In the genomic region with DNA sequence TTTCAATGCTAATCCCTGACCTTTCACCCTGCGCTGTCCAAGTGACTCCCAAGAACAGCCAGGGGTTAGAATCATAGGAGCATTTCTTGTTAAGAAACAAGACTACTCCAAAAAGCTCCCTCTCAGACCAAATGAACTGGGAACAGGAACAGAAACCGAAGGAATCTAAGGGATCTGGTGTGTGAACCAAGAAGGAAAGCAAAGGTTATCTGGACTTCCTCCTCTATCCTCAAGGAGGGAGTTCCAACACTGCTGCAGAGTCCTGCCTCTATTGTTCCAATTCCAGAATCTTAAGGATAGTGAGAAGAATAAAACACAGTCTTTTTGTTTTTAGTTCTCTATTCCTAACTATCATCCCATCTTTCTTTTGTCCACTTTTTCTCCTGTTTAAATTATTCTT, we compare ENCODE assay signal across 25 cellular contexts.
"Had no signal": no experiment of that assay in that cellular context is flagged by ENCODE, and none has a peak within 500 bp of the region (broad histone marks: within the 10 kb centered on the region; RNA-seq: fewer than 3 reads in every experiment).

No MANE protein-coding gene starts in this region.

- H3K4me3 Mint-ChIP-seq: activated B cell treated with CpG ODN at 0.5 μM for 24 hours; activated CD4-positive, alpha-beta T cell treated with anti-CD3 and anti-CD28 coated beads, Interleukin-2, amount 10 ng/mL, durations not matched to agents 24 days and 14 days; activated CD8-positive, alpha-beta memory T cell treated with anti-CD3 and anti-CD28 coated beads, Interleukin-2, amount 10 ng/mL, durations not matched to agents 7 days and 5 days; activated naive CD4-positive, alpha-beta T cell treated with anti-CD3 and anti-CD28 coated beads, Interleukin-2, amount 50 U/mL, for 24 hours; activated T-cell treated with anti-CD3 and anti-CD28 coated beads, Interleukin-2, amount 50 U/mL, for 24 hours; activated T-helper 1 cell treated with anti-CD3 and anti-CD28 coated beads, Interleukin-12 subunit alpha, Interleukin-12 subunit beta, Interleukin-2, Interleukin-4 antibody, amounts not matched to agents 30 ng/mL and 10 ng/mL and 1 ng/mL, durations not matched to agents 14 hours and 24 hours and 36 hours; T-helper 17 cell had no signal

- H3K4me3 ChIP-seq: MG63 had no signal

- H3K36me3 Mint-ChIP-seq: activated CD8-positive, alpha-beta memory T cell treated with anti-CD3 and anti-CD28 coated beads, Interleukin-2, amount 10 ng/mL, durations not matched to agents 7 days and 5 days; activated naive CD4-positive, alpha-beta T cell treated with anti-CD3 and anti-CD28 coated beads, Interleukin-2, amount 50 U/mL, for 24 hours had no signal

- ATAC-seq: activated CD8-positive, alpha-beta memory T cell treated with anti-CD3 and anti-CD28 coated beads, Interleukin-2, amount 10 ng/mL, durations not matched to agents 7 days and 5 days; PC-3; T-helper 17 cell had no signal

- H3K27me3 ChIP-seq: MG63 had no signal

- H3K9me3 Mint-ChIP-seq: activated B cell treated with CpG ODN at 0.5 μM for 24 hours; activated CD4-positive, alpha-beta T cell treated with anti-CD3 and anti-CD28 coated beads, Interleukin-2, amount 10 ng/mL, durations not matched to agents 24 days and 14 days; activated naive CD4-positive, alpha-beta T cell treated with anti-CD3 and anti-CD28 coated beads, Interleukin-2, amount 50 U/mL, for 24 hours; activated T-cell treated with anti-CD3 and anti-CD28 coated beads, Interleukin-2, amount 50 U/mL, for 24 hours; activated T-helper 1 cell treated with anti-CD3 and anti-CD28 coated beads, Interleukin-12 subunit alpha, Interleukin-12 subunit beta, Interleukin-2, Interleukin-4 antibody, amounts not matched to agents 30 ng/mL and 10 ng/mL and 1 ng/mL, durations not matched to agents 14 hours and 24 hours and 36 hours had no signal

- H3K27ac Mint-ChIP-seq: activated B cell treated with CpG ODN at 0.5 μM for 24 hours; activated CD4-positive, alpha-beta T cell treated with anti-CD3 and anti-CD28 coated beads, Interleukin-2, amount 10 ng/mL, durations not matched to agents 24 days and 14 days; activated CD8-positive, alpha-beta memory T cell treated with anti-CD3 and anti-CD28 coated beads, Interleukin-2, amount 10 ng/mL, durations not matched to agents 7 days and 5 days; activated naive CD4-positive, alpha-beta T cell treated with anti-CD3 and anti-CD28 coated beads, Interleukin-2, amount 50 U/mL, for 24 hours; activated T-cell treated with anti-CD3 and anti-CD28 coated beads, Interleukin-2, amount 50 U/mL, for 24 hours; activated T-helper 1 cell treated with anti-CD3 and anti-CD28 coated beads, Interleukin-12 subunit alpha, Interleukin-12 subunit beta, Interleukin-2, Interleukin-4 antibody, amounts not matched to agents 30 ng/mL and 10 ng/mL and 1 ng/mL, durations not matched to agents 14 hours and 24 hours and 36 hours; T-helper 17 cell had no signal

- FAIRE-seq: TTC549 had no signal

- H3K36me3 ChIP-seq: MG63 had no signal

- H3K4me1 Mint-ChIP-seq: activated naive CD4-positive, alpha-beta T cell treated with anti-CD3 and anti-CD28 coated beads, Interleukin-2, amount 50 U/mL, for 24 hours had no signal

- DNase-seq: activated B cell treated with CpG ODN at 0.5 μM for 24 hours; activated CD4-positive, alpha-beta T cell treated with anti-CD3 and anti-CD28 coated beads for 1 hour; activated CD4-positive, alpha-beta T cell treated with anti-CD3 and anti-CD28 coated beads, Interleukin-2, amount 10 ng/mL, durations not matched to agents 24 days and 14 days; activated CD4-positive, alpha-beta T cell treated with anti-CD3 and anti-CD28 coated beads, Interleukin-2, amount 50 U/mL, for 48 hours; activated CD8-positive, alpha-beta memory T cell treated with anti-CD3 and anti-CD28 coated beads, Interleukin-2, amount 10 ng/mL, durations not matched to agents 7 days and 5 days; activated effector memory CD4-positive, alpha-beta T cell treated with Interleukin-2 at 50 U/mL for 16 hours; activated naive CD4-positive, alpha-beta T cell; activated T-cell treated with anti-CD3 and anti-CD28 coated beads, Interleukin-2, amount 50 U/mL, for 24 hours; aorta; MG63; MV-4-11; NCI-H1092 treated with DMSO at 0.1 percent for 48 hours; NCI-H1417 treated with DMSO at 0.1 percent for 48 hours; NCI-H1694; NCI-H2029; NCI-H2107; NCI-H2171 treated with DMSO at 0.1 percent for 48 hours; NCI-H524; PC-3; SHP77 treated with DMSO at 0.1 percent for 48 hours; T-helper 17 cell; T-helper 9 cell had no signal
